ENCODE assay signal across 13 cellular contexts in genomic region chr17:17088511-17089205, GRCh38. TPM values are rescaled to one million over a fixed set of nuclear protein-coding genes. Genes with fewer than 3 reads are reported as not detected.
DNase-seq lines count a peak whose midpoint lies in the region; ATAC-seq and TF ChIP-seq lines count a peak whose summit lies in the region.
"Had no signal": no experiment of that assay in that cellular context is flagged by ENCODE, and none has a peak within 500 bp of the region (broad histone marks: within the 10 kb centered on the region; RNA-seq: fewer than 3 reads in every experiment).

No MANE protein-coding gene starts in this region.

- TF ChIP-seq CTCF in GM23338 (conservative IDR thresholded peaks at IDR 0.05; ENCODE audit: low read depth in 2 of 2) (no peak), psoas muscle (IDR thresholded peaks at IDR 0.05) (no peak)

- no peaks in the 10 kb centered on the region; the same call in 2 of the 3 replicates for H3K9me3 Mint-ChIP-seq in GM23338

- no peak overlapping the region for H3K4me2 ChIP-seq in GM23338
- no peak overlapping the region for H3K4me2 ChIP-seq in trophoblast cell (ENCODE audit: low read length)
- H3K4me2 ChIP-seq: SK-N-SH had no signal

- H3K23ac ChIP-seq in trophoblast cell (ENCODE audit: low read length), result no peak overlapping the region

- ATAC-seq in GM23338 (no peak), psoas muscle (peak; percentile 1 to 52 (median 18))

- H3F3A ChIP-seq in GM23338 (replicated peaks; ENCODE audit: low read depth), result no peaks in the 10 kb centered on the region

- H3K9me2 ChIP-seq in GM23338 (ENCODE audit: insufficient read depth), result no peaks in the 10 kb centered on the region
- H3K9me2 ChIP-seq: SK-N-SH had no signal

- no peak overlapping the region for H3K4ac ChIP-seq in trophoblast cell (ENCODE audit: low read depth, low read length)

- H3K4me1 ChIP-seq in GM23338 (ENCODE audit: insufficient read depth) (peaks cover 15% of the 10 kb centered on the region), psoas muscle (peaks cover 78% of the 10 kb centered on the region), trophoblast cell (ENCODE audit: control insufficient read depth in 1 of 2, insufficient read depth in 2 of 2, low read length in 2 of 2) (peaks cover 0 to 3% of the 10 kb centered on the region in 2 experiments)

- no peak overlapping the region for H4K12ac ChIP-seq in trophoblast cell (ENCODE audit: low read depth, low read length)

- H2BK12ac ChIP-seq in trophoblast cell (ENCODE audit: low read length), result no peak overlapping the region

- H4K91ac ChIP-seq in trophoblast cell (ENCODE audit: low read depth, low read length), result no peak overlapping the region

- H2AK5ac ChIP-seq in trophoblast cell (ENCODE audit: low read length), result no peak overlapping the region

- H3K36me3 ChIP-seq in GM23338 (ENCODE audit: insufficient read depth) (no peaks in the 10 kb centered on the region), psoas muscle (ENCODE audit: insufficient read depth in 1 of 2, low read depth in 1 of 2) (peaks cover 0 to 25% of the 10 kb centered on the region in 2 donors), trophoblast cell (ENCODE audit: control insufficient read depth in 1 of 2, insufficient read depth in 2 of 2, low read length in 2 of 2) (peaks cover 43 to 56% of the 10 kb centered on the region in 2 experiments)

- H3K79me1 ChIP-seq in trophoblast cell (ENCODE audit: low read length), result no peaks in the 10 kb centered on the region

- H3K27ac Mint-ChIP-seq in GM23338, result peak overlapping the region; percentile 63; the same call in 1 of the 2 replicates

- H4K8ac ChIP-seq in trophoblast cell (ENCODE audit: low read depth, low read length), result no peak overlapping the region

- H3K79me2 ChIP-seq in GM23338 (replicated peaks; ENCODE audit: insufficient read depth) (peaks cover 26% of the 10 kb centered on the region), trophoblast cell (ENCODE audit: control insufficient read depth, insufficient read depth, low read length, poor library complexity) (no peaks in the 10 kb centered on the region)

- H3K9me3 ChIP-seq in psoas muscle (no peaks in the 10 kb centered on the region), trophoblast cell (ENCODE audit: insufficient read depth, low read depth, low read length) (peaks cover 5% of the 10 kb centered on the region)
- H3K9me3 ChIP-seq: SK-N-SH had no signal

- no peak overlapping the region for H3K4me3 Mint-ChIP-seq in GM23338

- no peak overlapping the region for H3K14ac ChIP-seq in trophoblast cell (ENCODE audit: low read length)

- H3K4me1 Mint-ChIP-seq in GM23338, result peaks cover 27% of the 10 kb centered on the region

- H3K27me3 Mint-ChIP-seq in GM23338 (ENCODE audit: insufficient read depth, low read depth, poor library complexity), result peaks cover 7% of the 10 kb centered on the region

- no peak overlapping the region for H3K27ac ChIP-seq in GM23338 (ENCODE audit: low read depth)
- peak overlapping the region; percentile 49 for H3K27ac ChIP-seq in angular gyrus (ENCODE audit: low read depth, low read length)
- peak overlapping the region; percentile 81 for H3K27ac ChIP-seq in psoas muscle
- H3K27ac ChIP-seq in trophoblast cell (ENCODE audit: low read depth, low read length), result no peak overlapping the region
- H3K27ac ChIP-seq: HL-60 had no signal

- no peak overlapping the region for H2BK120ac ChIP-seq in trophoblast cell (ENCODE audit: insufficient read depth, low read length, poor library complexity)

- intact Hi-C loops in psoas muscle (cut with DNase I), result no loop called here

- no peaks in the 10 kb centered on the region for H3K27me3 ChIP-seq in GM23338 (ENCODE audit: insufficient read depth)
- H3K27me3 ChIP-seq in psoas muscle (ENCODE audit: insufficient read depth in 3 of 3, low read length in 2 of 3), result no peaks in the 10 kb centered on the region
- H3K27me3 ChIP-seq in trophoblast cell (ENCODE audit: insufficient read depth, low read length), result no peaks in the 10 kb centered on the region

- H3K9ac ChIP-seq in trophoblast cell (ENCODE audit: low read length), result no peak overlapping the region
- H3K9ac ChIP-seq: SK-N-SH had no signal

- H2BK5ac ChIP-seq in trophoblast cell (ENCODE audit: low read depth, low read length, poor library complexity), result no peak overlapping the region

- H3K18ac ChIP-seq in trophoblast cell (ENCODE audit: low read length), result no peak overlapping the region

- H4K20me1 ChIP-seq in GM23338 (replicated peaks; ENCODE audit: insufficient read depth), result no peaks in the 10 kb centered on the region; the same call in 1 of the 2 replicates

- 50 to 55% (median 53%) methylated on average over 6 of the region's 6 CpGs for WGBS in psoas muscle, 3 donors
- no CpG with 5 or more reads among the region's 6 CpGs for WGBS in trophoblast cell (ENCODE audit: extremely low coverage, insufficient coverage, insufficient read length)

- peaks cover 17% of the 10 kb centered on the region for H3K36me3 Mint-ChIP-seq in GM23338 (ENCODE audit: low read depth)

- peak; percentile 53 for DNase-seq in NCI-H2171 treated with DMSO at 0.1 percent for 48 hours (lab: John Stamatoyannopoulos, UW)
- DNase-seq in NCI-H2171 (lab: John Stamatoyannopoulos, UW), result no peak
- no peak for DNase-seq in GM23338 (ENCODE audit: low spot score)
- no peak for DNase-seq in psoas muscle
- DNase-seq in foreskin melanocyte, result no peak
- DNase-seq in trophoblast cell, result no peak
- no peak for DNase-seq in HPDE6-E6E7 (ENCODE audit: extremely low spot score)
- DNase-seq: activated CD4-positive, CD25-positive, alpha-beta regulatory T cell treated with anti-CD3 and anti-CD28 coated beads, Interleukin-2, amount 50 U/mL, for 72 hours; NCI-H82; SK-N-SH; stimulated activated CD4-positive, alpha-beta T cell treated with anti-CD3 and anti-CD28 coated beads, Interleukin-2, amount 100 ng/mL, for 48 hours had no signal

- H3K4me3 ChIP-seq in GM23338 (no peak overlapping the region), psoas muscle (no peak overlapping the region), trophoblast cell (ENCODE audit: low read depth, low read length) (no peak overlapping the region)

- H2AFZ ChIP-seq in GM23338 (no peak overlapping the region), trophoblast cell (ENCODE audit: insufficient read depth, low read length, poor library complexity) (no peak overlapping the region)

TF ChIP-seq in GM23338, 12 proteins besides CTCF, POLR2A, EP300 and RAD21 (continues in another document):
- no peak for TF ChIP-seq ZNF114 (CRISPR knock-in tag; IDR thresholded peaks at IDR 0.05)
- TF ChIP-seq NANOG (IDR thresholded peaks at IDR 0.05; ENCODE audit: borderline replicate concordance), result no peak
- TF ChIP-seq ZNF331 (CRISPR knock-in tag; IDR thresholded peaks at IDR 0.05; ENCODE audit: low read depth), result no peak
- no peak for TF ChIP-seq EZH2 (IDR thresholded peaks at IDR 0.05; ENCODE audit: low read depth, unreplicated experiment)
- no peak for TF ChIP-seq POLR2AphosphoS5 (IDR thresholded peaks at IDR 0.05; ENCODE audit: low read depth)
- TF ChIP-seq STAT1 (IDR thresholded peaks at IDR 0.05; ENCODE audit: unreplicated experiment), result no peak

RNA-seq across cellular contexts. Expression of gene MPRIP, which starts 46.4 kb away (rescaled TPM):
- 84.6 and 113 TPM in 2 replicates for total RNA-seq in GM23338 (2014; rRNA removed; shearing (Covaris generic))
- polyA plus RNA-seq in GM23338 (2016; fragmentation: Nextera tagmentation; extraction: Ambion mirVana) (36.5 and 39.3 TPM in 2 replicates), psoas muscle (100 to 1,000 TPM; 142 to 270 (median 184) TPM)
- total RNA-seq in psoas muscle, result 100 to 1,000 TPM; 228 to 322 (median 258) TPM
- polyA plus RNA-seq in trophoblast cell (2013), result 200 and 203 TPM in 2 replicates

Comparison
In these comparisons a context has a peak if more than half of its experiments do, and no peak if none do; other contexts are left out.
1. H3K27ac ChIP-seq: peak in angular gyrus (single experiment) and psoas muscle (single experiment); none in GM23338 (single experiment) and trophoblast cell (single experiment).